Comparison of ENCODE assay signal across 24 cellular contexts in genomic region chr21:32320726-32321125, GRCh38. TPM values are rescaled to one million over a fixed set of nuclear protein-coding genes. Genes with fewer than 3 reads are reported as not detected.
"Had no signal": no experiment of that assay in that cellular context is flagged by ENCODE, and none has a peak within 500 bp of the region (broad histone marks: within the 10 kb centered on the region; RNA-seq: fewer than 3 reads in every experiment).

No MANE protein-coding gene starts in this region.

- H3K9me3 ChIP-seq: gastrocnemius medialis, prostate gland, right atrium auricular region, sigmoid colon, stomach, thyroid gland had no signal

- H3K27ac ChIP-seq: epithelial cell of prostate, gastrocnemius medialis, prostate gland, right atrium auricular region, sigmoid colon, stomach, thyroid gland had no signal

- H3K27me3 ChIP-seq: gastrocnemius medialis, right atrium auricular region, sigmoid colon, stomach, thyroid gland had no signal

- DNase-seq: effector CD8-positive, alpha-beta T cell; foreskin fibroblast; gastrocnemius medialis; mesendoderm; naive thymus-derived CD8-positive, alpha-beta T cell; nephron progenitor cell; sigmoid colon; stimulated activated CD4-positive, alpha-beta T cell treated with anti-CD3 and anti-CD28 coated beads, Interleukin-2, amount 100 ng/mL, for 24 hours; stimulated activated CD4-positive, alpha-beta T cell treated with anti-CD3 and anti-CD28 coated beads, Interleukin-4, amount 100 ng/mL, for 24 hours; stimulated activated naive CD4-positive, alpha-beta T cell treated with Interleukin-2 at 50 U/mL for 16 hours; stomach; thyroid gland had no signal

- ATAC-seq: esophagus mucosa; gastrocnemius medialis; naive thymus-derived CD8-positive, alpha-beta T cell had no signal

- H3K4me3 ChIP-seq: gastrocnemius medialis, prostate gland, right atrium auricular region, sigmoid colon, stomach, thyroid gland had no signal

- H3K4me1 ChIP-seq: gastrocnemius medialis, prostate gland, right atrium auricular region, sigmoid colon, stomach had no signal

RNA-seq across cellular contexts. Expression of gene MRAP, which starts 22.1 kb away (rescaled TPM):
- total RNA-seq: endodermal cell; esophagus mucosa; gastrocnemius medialis; glomerular endothelial cell; lung microvascular endothelial cell; myocyte; naive thymus-derived CD8-positive, alpha-beta T cell; osteocyte; temporal lobe; thyroid gland; urinary bladder had no signal
- polyA plus RNA-seq: keratinocyte; naive thymus-derived CD8-positive, alpha-beta T cell had no signal
